8 cellular contexts compared by ENCODE assay signal in genomic region chr10:78578929-78579328, GRCh38.
DNase-seq lines count a peak whose midpoint lies in the region; ATAC-seq and TF ChIP-seq lines count a peak whose summit lies in the region.

No MANE protein-coding gene starts in this region.

- CTCF ChIA-PET in PC-9 (lab: Charles Lee) = no interaction called here

- no TSS peak for BruUV-seq in PC-9 (replicated peaks; lab: Mats Ljungman, UMichigan)

- peak overlapping the region; percentile 89 for H3K27ac Mint-ChIP-seq in stimulated activated naive CD8-positive, alpha-beta T cell treated with anti-CD3 and anti-CD28 coated beads, Interleukin-15, Interleukin-2, amounts not matched to agents 100 ng/mL and 50 ng/mL, for 24 hours

- H3K4me3 ChIP-seq in PC-9 = no peak overlapping the region

- H3K9me3 Mint-ChIP-seq in stimulated activated naive CD8-positive, alpha-beta T cell treated with anti-CD3 and anti-CD28 coated beads, Interleukin-15, Interleukin-2, amounts not matched to agents 100 ng/mL and 50 ng/mL, for 24 hours = no peaks in the 10 kb centered on the region

- DNase-seq in activated CD8-positive, alpha-beta memory T cell treated with anti-CD3 and anti-CD28 coated beads for 48 hours (ENCODE audit: low read depth in 2 of 3, low spot score in 2 of 3) = peak; percentile 15 to 26 (median 23)
- DNase-seq in activated CD8-positive, alpha-beta memory T cell treated with anti-CD3 and anti-CD28 coated beads, Interleukin-2, amount 50 U/mL, for 4 hours = no peak
- DNase-seq in RPMI7951 (ENCODE audit: low read depth) (peak; percentile 38), epithelial cell of prostate (ENCODE audit: low read depth, low spot score) (peak; percentile 12), PC-9 (no peak)

- H2AFZ ChIP-seq in PC-9 = no peak overlapping the region

- POLR2A ChIA-PET in PC-9 (lab: Charles Lee; ENCODE audit: unreplicated experiment) = no interaction called here

- no peaks in the 10 kb centered on the region for H3K36me3 Mint-ChIP-seq in stimulated activated naive CD8-positive, alpha-beta T cell treated with anti-CD3 and anti-CD28 coated beads, Interleukin-15, Interleukin-2, amounts not matched to agents 100 ng/mL and 50 ng/mL, for 24 hours (ENCODE audit: low read depth)

- 0 out of 2 replicates have a peak, but pooled peaks cover 3% of the 10 kb centered on the region for H3K27me3 ChIP-seq in PC-9 (ENCODE audit: insufficient read depth, low read depth)

- ATAC-seq in HG03432 (IDR thresholded peaks at IDR 0.05; ENCODE audit: unreplicated experiment) (no peak), HG03039 (IDR thresholded peaks at IDR 0.05; ENCODE audit: unreplicated experiment) (no peak)

- no peak overlapping the region for H3K27ac ChIP-seq in epithelial cell of prostate
- H3K27ac ChIP-seq in PC-9 = no peak overlapping the region

- no peaks in the 10 kb centered on the region for H3K4me1 ChIP-seq in PC-9 (replicated peaks; ENCODE audit: insufficient read depth)

- H3F3A ChIP-seq in PC-9 (ENCODE audit: insufficient read depth, low read depth) = no peaks in the 10 kb centered on the region

- H3K4me3 Mint-ChIP-seq in stimulated activated naive CD8-positive, alpha-beta T cell treated with anti-CD3 and anti-CD28 coated beads, Interleukin-15, Interleukin-2, amounts not matched to agents 100 ng/mL and 50 ng/mL, for 24 hours = peak overlapping the region; percentile 22

- peaks cover 7% of the 10 kb centered on the region for H3K27me3 Mint-ChIP-seq in stimulated activated naive CD8-positive, alpha-beta T cell treated with anti-CD3 and anti-CD28 coated beads, Interleukin-15, Interleukin-2, amounts not matched to agents 100 ng/mL and 50 ng/mL, for 24 hours

- no peaks in the 10 kb centered on the region for H3K79me2 ChIP-seq in PC-9 (ENCODE audit: low read depth)

- no peak overlapping the region for H3K4me2 ChIP-seq in PC-9

- H3K9me3 ChIP-seq in PC-9 (ENCODE audit: insufficient read depth, low read depth) = no peaks in the 10 kb centered on the region

- no peaks in the 10 kb centered on the region for H3K9me2 ChIP-seq in PC-9 (ENCODE audit: insufficient read depth)

- no peaks in the 10 kb centered on the region for H4K20me1 ChIP-seq in PC-9 (ENCODE audit: insufficient read depth)

- no peaks in the 10 kb centered on the region for H3K36me3 ChIP-seq in PC-9 (ENCODE audit: low read depth)

- intact Hi-C loops in PC-9 (cut with micrococcal nuclease; ENCODE audit: unreplicated experiment) = loop anchor here (5.0 kb wide), 1 partner anchor 862 kb away; no protein-coding TSS in a partner anchor

- H3K4me1 Mint-ChIP-seq in stimulated activated naive CD8-positive, alpha-beta T cell treated with anti-CD3 and anti-CD28 coated beads, Interleukin-15, Interleukin-2, amounts not matched to agents 100 ng/mL and 50 ng/mL, for 24 hours (ENCODE audit: low read depth) = peaks cover 19% of the 10 kb centered on the region

- no peak for TF ChIP-seq CTCF in PC-9 (conservative IDR thresholded peaks at IDR 0.05)

Comparison
In these comparisons a context has a peak if more than half of its experiments do, and no peak if none do; other contexts are left out.
1. DNase-seq: peak in activated CD8-positive, alpha-beta memory T cell treated with anti-CD3 and anti-CD28 coated beads for 48 hours (3 of 3), RPMI7951 (single experiment) and epithelial cell of prostate (single experiment); none in activated CD8-positive, alpha-beta memory T cell treated with anti-CD3 and anti-CD28 coated beads, Interleukin-2, amount 50 U/mL, for 4 hours (single experiment) and PC-9 (0 of 2).